8 cellular contexts compared by ENCODE assay signal in the genomic region with DNA sequence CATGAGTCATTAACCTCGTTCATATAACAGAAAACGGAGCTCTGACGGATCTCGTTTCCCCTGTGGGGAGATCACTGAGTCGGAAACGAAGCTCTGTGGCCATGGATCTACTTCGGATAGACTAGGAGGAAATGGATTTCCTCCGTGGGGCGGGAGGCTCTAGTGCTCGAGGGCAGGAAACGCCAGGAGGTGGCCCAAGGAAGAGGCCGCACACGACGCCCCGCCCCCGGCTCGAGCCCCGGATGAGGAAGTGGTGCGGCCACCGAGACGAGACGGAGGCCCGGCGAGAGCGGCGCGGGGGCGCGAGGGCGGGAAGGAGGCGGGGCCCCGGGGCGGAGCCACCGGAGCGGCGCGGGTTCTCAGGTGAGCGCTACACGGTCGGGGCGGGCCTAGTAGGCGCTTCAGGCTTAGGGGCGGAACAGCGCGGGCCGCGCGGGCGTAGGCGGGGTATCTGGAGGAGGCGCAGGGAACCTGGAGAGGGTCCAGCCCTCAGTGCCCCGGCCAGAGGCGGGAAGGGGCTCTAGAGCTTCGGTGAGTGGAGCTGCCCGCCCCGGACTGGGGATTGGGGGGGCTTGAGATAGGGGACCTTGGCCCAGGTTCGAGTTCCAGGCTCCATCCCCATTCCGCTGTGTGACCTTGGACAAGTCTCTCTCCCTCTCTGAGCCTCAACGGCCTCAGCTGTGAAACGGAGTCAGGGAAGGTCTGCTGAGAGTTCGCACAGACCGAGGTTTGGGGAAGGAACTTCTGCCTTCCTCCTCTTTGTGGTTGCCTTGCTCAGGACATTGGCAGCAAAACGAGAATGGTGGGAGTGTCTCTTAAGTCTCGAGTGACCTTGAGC. TPM values are rescaled to one million over a fixed set of nuclear protein-coding genes. Genes with fewer than 3 reads are reported as not detected.
DNase-seq lines count a peak whose midpoint lies in the region; ATAC-seq and TF ChIP-seq lines count a peak whose summit lies in the region.

A gene (plus strand): TSS at position 386 of the 838 bp plus-strand sequence. CDS start 903 bp downstream, outside the sequence.

- peak; percentile 71 to 81 for TF ChIP-seq POLR2A in uterus (IDR thresholded peaks at IDR 0.05)

- DNase-seq in NCI-H2029 (lab: John Stamatoyannopoulos, UW) = peak; percentile 93
- peak; percentile 98 for DNase-seq in T-helper 2 cell treated with Interferon-gamma antibody and Interleukin-4, amounts not matched to agents 5 μg/mL and 100 μg/mL, for 36 hours (ENCODE audit: low spot score)
- peak; percentile 82 to 97 for DNase-seq in ascending aorta (ENCODE audit: low spot score in 2 of 2)
- DNase-seq in right cardiac atrium = peak; percentile 96 to 99 (median 99)
- peak; percentile 95 for DNase-seq in putamen (ENCODE audit: low spot score)
- peak; percentile 95 to 96 for DNase-seq in uterus

- H3K36me3 Mint-ChIP-seq in T-helper 2 cell treated with Interferon-gamma antibody and Interleukin-4, amounts not matched to agents 5 μg/mL and 100 μg/mL, for 36 hours (ENCODE audit: low read depth) = peaks cover 2% of the 10 kb centered on the region

- no peaks in the 10 kb centered on the region for H3K9me3 ChIP-seq in ascending aorta
- no peaks in the 10 kb centered on the region for H3K9me3 ChIP-seq in right cardiac atrium (ENCODE audit: control insufficient read depth, low read length)
- no peaks in the 10 kb centered on the region for H3K9me3 ChIP-seq in uterus

- H3K4me3 Mint-ChIP-seq in T-helper 2 cell treated with Interferon-gamma antibody and Interleukin-4, amounts not matched to agents 5 μg/mL and 100 μg/mL, for 36 hours = peak within 1 kb of the TSS; percentile 86

- H3K4me1 Mint-ChIP-seq in T-helper 2 cell treated with Interferon-gamma antibody and Interleukin-4, amounts not matched to agents 5 μg/mL and 100 μg/mL, for 36 hours (ENCODE audit: low read depth) = peaks cover 35% of the 10 kb centered on the region

- H3K36me3 ChIP-seq in ascending aorta = peaks cover under 1 to 1% of the 10 kb centered on the region in 2 donors
- H3K36me3 ChIP-seq in uterus = no peaks in the 10 kb centered on the region

- peaks cover 0 to 20% of the 10 kb centered on the region in 2 donors for H3K4me1 ChIP-seq in ascending aorta
- H3K4me1 ChIP-seq in right cardiac atrium (ENCODE audit: control insufficient read depth, insufficient read depth, low read length) = peaks cover 7% of the 10 kb centered on the region
- H3K4me1 ChIP-seq in uterus = no peaks in the 10 kb centered on the region

- no peaks in the 10 kb centered on the region for H3K9me3 Mint-ChIP-seq in T-helper 2 cell treated with Interferon-gamma antibody and Interleukin-4, amounts not matched to agents 5 μg/mL and 100 μg/mL, for 36 hours

- TF ChIP-seq CTCF in ascending aorta (IDR thresholded peaks at IDR 0.05) (no peak), uterus (IDR thresholded peaks at IDR 0.05) (peak in 1 of 4 experiments; percentile 53)

- peak within 1 kb of the TSS; percentile 98 for H3K27ac Mint-ChIP-seq in T-helper 2 cell treated with Interferon-gamma antibody and Interleukin-4, amounts not matched to agents 5 μg/mL and 100 μg/mL, for 36 hours

- ATAC-seq in GM18502 (IDR thresholded peaks at IDR 0.05; ENCODE audit: poor library complexity, unreplicated experiment) = peak; percentile 70
- peak; percentile 52 for ATAC-seq in HG02943 (IDR thresholded peaks at IDR 0.05; ENCODE audit: low read depth, unreplicated experiment)
- peak; percentile 93 to 94 for ATAC-seq in right cardiac atrium

- H3K27ac ChIP-seq in ascending aorta = peak within 1 kb of the TSS; percentile 93 to 94
- H3K27ac ChIP-seq in right cardiac atrium (ENCODE audit: low read length) = peak within 1 kb of the TSS; percentile 99
- H3K27ac ChIP-seq in uterus = peak within 1 kb of the TSS; percentile 90 to 92

- no peaks in the 10 kb centered on the region for H3K27me3 Mint-ChIP-seq in T-helper 2 cell treated with Interferon-gamma antibody and Interleukin-4, amounts not matched to agents 5 μg/mL and 100 μg/mL, for 36 hours (ENCODE audit: low read depth)

- H3K27me3 ChIP-seq in ascending aorta (no peaks in the 10 kb centered on the region), right cardiac atrium (ENCODE audit: control insufficient read depth, insufficient read depth) (no peaks in the 10 kb centered on the region), uterus (no peaks in the 10 kb centered on the region)

- WGBS in right cardiac atrium = 1% methylated on average over 64 of the region's 64 CpGs

- intact Hi-C loops in ascending aorta (cut with DNase I) (loop anchor here (1.0 to 5.0 kb wide), 3 partner anchors 72 to 190 kb away; a partner anchor contains a TSS), right cardiac atrium (cut with DNase I) (no loop called here), uterus (cut with DNase I; ENCODE audit: low total_unique reads) (no loop called here)

- H3K4me3 ChIP-seq in ascending aorta (peak within 1 kb of the TSS; percentile 64 to 91), right cardiac atrium (ENCODE audit: low read length) (peak within 1 kb of the TSS; percentile 92), uterus (peak within 1 kb of the TSS; percentile 81 to 83)

RNA-seq across cellular contexts. Expression of the gene that starts here (rescaled TPM):
- 5.2 TPM for total RNA-seq in ascending aorta
- 10 to 100 TPM; 12.4 to 15.3 (median 13.6) TPM for total RNA-seq in right cardiac atrium
- polyA plus RNA-seq in right cardiac atrium = 6.9 TPM
- total RNA-seq in uterus = 100 to 1,000 TPM in 1 of 4 donors, 10 to 100 TPM in 2, 1 to 10 TPM in 1; 9.1 to 180 (median 37.2) TPM

Comparison
In these comparisons a context has a peak if more than half of its experiments do, and no peak if none do; other contexts are left out.
1. Peak in every context shown above with its lines: DNase-seq, ATAC-seq, H3K4me3 ChIP-seq and H3K27ac ChIP-seq.